8 cellular contexts compared by ENCODE assay signal in the genomic region with DNA sequence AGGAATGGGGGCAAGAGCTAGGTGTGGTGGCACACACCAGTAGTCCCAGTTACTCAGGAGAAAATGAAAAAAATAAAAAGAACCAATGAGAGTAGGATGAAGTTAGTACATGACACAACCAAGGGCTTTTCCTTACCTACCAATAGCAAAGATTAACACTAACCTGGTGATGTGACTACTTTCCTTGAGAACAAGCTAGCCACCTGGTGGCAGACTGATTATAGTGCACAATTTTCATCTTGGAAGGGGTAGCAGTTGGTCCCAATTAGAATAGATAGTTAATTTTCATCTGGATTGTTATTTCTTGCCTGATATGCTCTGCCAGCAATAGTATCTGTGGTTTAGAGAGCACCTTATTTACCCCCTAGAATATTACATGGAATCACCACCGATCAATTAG.
DNase-seq lines count a peak whose midpoint lies in the region; ATAC-seq, FAIRE-seq and TF ChIP-seq lines count a peak whose summit lies in the region.

No MANE protein-coding gene starts in this region.

- peak; percentile 61 for FAIRE-seq in GM12878 (lab: Jason Lieb, UNC)

- in situ Hi-C loops in GM12878 (cut with MboI) = no loop called here

- intact Hi-C loops in GM12878 (cut with micrococcal nuclease; ENCODE audit: unreplicated experiment) = loop anchor here (2.0 kb wide), 1 partner anchor 48 kb away; no protein-coding TSS in a partner anchor

- no peaks in the 10 kb centered on the region for H3K79me2 ChIP-seq in GM12878 (ENCODE audit: control insufficient read depth, insufficient read depth, low read length)
- H3K79me2 ChIP-seq in smooth muscle cell (ENCODE audit: low read depth) = no peaks in the 10 kb centered on the region

- no peak overlapping the region for H2AFZ ChIP-seq in GM12878 (ENCODE audit: control insufficient read depth, low read depth, low read length)
- no peak overlapping the region for H2AFZ ChIP-seq in smooth muscle cell (ENCODE audit: low read depth)

- no peak for TF ChIP-seq POLR2A in GM12878 (IDR thresholded peaks at IDR 0.05; ENCODE audit: low read depth, low read length)

- no TSS peak for BruUV-seq in GM12878 (replicated peaks; lab: Mats Ljungman, UMichigan)

- no peaks in the 10 kb centered on the region for H3K4me1 Mint-ChIP-seq in stimulated activated naive CD8-positive, alpha-beta T cell treated with anti-CD3 and anti-CD28 coated beads, Interleukin-15, amount 100 ng/mL, for 72 hours
- H3K4me1 Mint-ChIP-seq in natural killer cell treated with Interleukin-12 subunit alpha and Interleukin-12 subunit beta and Interleukin-15 and Interleukin-18, amount 100 ng/mL, for 72 hours (ENCODE audit: low read depth in 2 of 2) = no peaks in the 10 kb centered on the region

- H3K36me3 ChIP-seq in GM12878 (ENCODE audit: control insufficient read depth in 2 of 2, insufficient read depth in 2 of 2, low read length in 1 of 2) (no peaks in the 10 kb centered on the region), smooth muscle cell (ENCODE audit: low read depth) (no peaks in the 10 kb centered on the region)

- TF ChIP-seq EP300 in GM12878 (IDR thresholded peaks at IDR 0.05; ENCODE audit: borderline replicate concordance in 1 of 2, control insufficient read depth in 1 of 2, low read depth in 2 of 2, low read length in 2 of 2) = no peak

- WGBS in GM12878 (ENCODE audit: insufficient coverage, insufficient replicate concordance, low lambda C conversion rate, missing lambda C conversion rate) = 4% methylated on average over 1 of the region's 1 CpG
- 100% methylated on average over 1 of the region's 1 CpG for WGBS in smooth muscle cell (ENCODE audit: low lambda C conversion rate)

- POLR2A ChIA-PET in GM12878 (lab: Charles Lee) = no interaction called here

- DNase-seq in NOMO-1 treated with DMSO at 0.1 percent for 48 hours (lab: John Stamatoyannopoulos, UW; ENCODE audit: unreplicated experiment) = peak; percentile 0
- no peak for DNase-seq in NOMO-1 treated with dmso at 0.1 percent for 144 hours (lab: John Stamatoyannopoulos, UW; ENCODE audit: unreplicated experiment)
- peak; percentile 21 for DNase-seq in HT1080 (ENCODE audit: low read depth)
- no peak for DNase-seq in GM12878 (ENCODE audit: low read depth, low spot score)
- DNase-seq in smooth muscle cell (lab: John Stamatoyannopoulos, UW; ENCODE audit: unreplicated experiment) = no peak
- DNase-seq in stimulated activated naive CD8-positive, alpha-beta T cell treated with anti-CD3 and anti-CD28 coated beads, Interleukin-15, amount 100 ng/mL, for 72 hours = no peak
- DNase-seq in NCI-H524 treated with DMSO at 0.1 percent for 48 hours (lab: John Stamatoyannopoulos, UW) = no peak
- DNase-seq in natural killer cell treated with Interleukin-12 subunit alpha and Interleukin-12 subunit beta and Interleukin-15 and Interleukin-18, amount 100 ng/mL, for 72 hours (ENCODE audit: low spot score) = no peak

- RAD21 ChIA-PET in GM12878 (lab: Charles Lee; ENCODE audit: unreplicated experiment) = interaction anchor here (0.7 to 1.7 kb wide), 2 partner anchors 48 to 1447 kb away, joined by 3 to 4 read pairs; no protein-coding TSS in a partner anchor

- H3K4me2 ChIP-seq in GM12878 (ENCODE audit: control insufficient read depth, insufficient read depth) = no peak overlapping the region
- no peak overlapping the region for H3K4me2 ChIP-seq in smooth muscle cell

- SMC1A ChIA-PET in GM12878 (lab: Charles Lee; ENCODE audit: uncharacterized antibody, unreplicated experiment) = no interaction called here

- no peaks in the 10 kb centered on the region for H3K36me3 Mint-ChIP-seq in natural killer cell treated with Interleukin-12 subunit alpha and Interleukin-12 subunit beta and Interleukin-15 and Interleukin-18, amount 100 ng/mL, for 72 hours

- no peak overlapping the region for H3K27ac ChIP-seq in GM12878 (ENCODE audit: control insufficient read depth, insufficient read depth)
- H3K27ac ChIP-seq in smooth muscle cell (ENCODE audit: low read depth) = no peak overlapping the region

- H4K20me1 ChIP-seq in GM12878 (ENCODE audit: control insufficient read depth, insufficient read depth) (no peaks in the 10 kb centered on the region), smooth muscle cell (ENCODE audit: low read depth) (no peaks in the 10 kb centered on the region)

- no peaks in the 10 kb centered on the region for H3K4me1 ChIP-seq in GM12878 (ENCODE audit: control insufficient read depth, insufficient read depth, low read length)
- H3K4me1 ChIP-seq in smooth muscle cell (ENCODE audit: low read depth) = no peaks in the 10 kb centered on the region

- peak; percentile 86 for ATAC-seq in GM12878
- ATAC-seq in stimulated activated naive CD8-positive, alpha-beta T cell treated with anti-CD3 and anti-CD28 coated beads, Interleukin-15, amount 100 ng/mL, for 72 hours = no peak
- ATAC-seq in natural killer cell treated with Interleukin-12 subunit alpha and Interleukin-12 subunit beta and Interleukin-15 and Interleukin-18, amount 100 ng/mL, for 72 hours = no peak

- no peaks in the 10 kb centered on the region for H3F3A ChIP-seq in smooth muscle cell (ENCODE audit: low read depth)

- no peaks in the 10 kb centered on the region for H3K27me3 Mint-ChIP-seq in stimulated activated naive CD8-positive, alpha-beta T cell treated with anti-CD3 and anti-CD28 coated beads, Interleukin-15, amount 100 ng/mL, for 72 hours
- H3K27me3 Mint-ChIP-seq in natural killer cell treated with Interleukin-12 subunit alpha and Interleukin-12 subunit beta and Interleukin-15 and Interleukin-18, amount 100 ng/mL, for 72 hours = no peaks in the 10 kb centered on the region

- H3K9me3 ChIP-seq in GM12878 (replicated peaks; ENCODE audit: control insufficient read depth, insufficient read depth, low read length) (no peaks in the 10 kb centered on the region), smooth muscle cell (replicated peaks; ENCODE audit: low read depth) (no peaks in the 10 kb centered on the region)

- CTCF ChIA-PET in GM12878 (lab: Yijun Ruan, JAX) = interaction anchor here (0.8 to 1.4 kb wide), 2 partner anchors 47 to 129 kb away, joined by 4 to 7 read pairs; no protein-coding TSS in a partner anchor

- H3K27me3 ChIP-seq in GM12878 (replicated peaks in 1 of 2; ENCODE audit: control insufficient read depth in 2 of 2, insufficient read depth in 2 of 2, low read length in 1 of 2) = no peaks in the 10 kb centered on the region
- no peaks in the 10 kb centered on the region for H3K27me3 ChIP-seq in smooth muscle cell (ENCODE audit: low read depth)

- no peak overlapping the region for H3K27ac Mint-ChIP-seq in stimulated activated naive CD8-positive, alpha-beta T cell treated with anti-CD3 and anti-CD28 coated beads, Interleukin-15, amount 100 ng/mL, for 72 hours
- no peak overlapping the region for H3K27ac Mint-ChIP-seq in natural killer cell treated with Interleukin-12 subunit alpha and Interleukin-12 subunit beta and Interleukin-15 and Interleukin-18, amount 100 ng/mL, for 72 hours

- H3K4me3 ChIP-seq in GM12878 (no peak overlapping the region), smooth muscle cell (no peak overlapping the region)

- no peak overlapping the region for H3K4me3 Mint-ChIP-seq in stimulated activated naive CD8-positive, alpha-beta T cell treated with anti-CD3 and anti-CD28 coated beads, Interleukin-15, amount 100 ng/mL, for 72 hours
- H3K4me3 Mint-ChIP-seq in natural killer cell treated with Interleukin-12 subunit alpha and Interleukin-12 subunit beta and Interleukin-15 and Interleukin-18, amount 100 ng/mL, for 72 hours = no peak overlapping the region

- TF ChIP-seq RAD21 in GM12878 (IDR thresholded peaks at IDR 0.05; ENCODE audit: insufficient read depth, low read depth, low read length) = peak; percentile 27; the same call in 1 of the 2 replicates

- peaks cover 3 to 7% of the 10 kb centered on the region in 2 donors for H3K9me3 Mint-ChIP-seq in stimulated activated naive CD8-positive, alpha-beta T cell treated with anti-CD3 and anti-CD28 coated beads, Interleukin-15, amount 100 ng/mL, for 72 hours
- peaks cover 5% of the 10 kb centered on the region for H3K9me3 Mint-ChIP-seq in natural killer cell treated with Interleukin-12 subunit alpha and Interleukin-12 subunit beta and Interleukin-15 and Interleukin-18, amount 100 ng/mL, for 72 hours

- H3K9ac ChIP-seq in GM12878 (ENCODE audit: control insufficient read depth, insufficient read depth, low read length) (no peak overlapping the region), smooth muscle cell (ENCODE audit: low read depth) (no peak overlapping the region)

- TF ChIP-seq CTCF in GM12878 (IDR thresholded peaks at IDR 0.05 in 2 of 3, conservative IDR thresholded peaks at IDR 0.05 in 1 of 3; ENCODE audit: control insufficient read depth in 2 of 3, extremely low read depth in 1 of 3, insufficient read depth in 1 of 3, low read depth in 3 of 3, low read length in 3 of 3) = peak; percentile 27 to 49 (median 47); a peak in 4 of 6 replicates
- peak; percentile 26 for TF ChIP-seq CTCF in smooth muscle cell (IDR thresholded peaks at IDR 0.05; ENCODE audit: borderline replicate concordance, insufficient read depth, poor library complexity, severe bottlenecking)

TF ChIP-seq in GM12878, 131 proteins besides CTCF, POLR2A, EP300 and RAD21 (continues in another document):
- TF ChIP-seq BRCA1 (IDR thresholded peaks at IDR 0.05; ENCODE audit: low read depth, low read length) = no peak
- TF ChIP-seq, protein P1, sequence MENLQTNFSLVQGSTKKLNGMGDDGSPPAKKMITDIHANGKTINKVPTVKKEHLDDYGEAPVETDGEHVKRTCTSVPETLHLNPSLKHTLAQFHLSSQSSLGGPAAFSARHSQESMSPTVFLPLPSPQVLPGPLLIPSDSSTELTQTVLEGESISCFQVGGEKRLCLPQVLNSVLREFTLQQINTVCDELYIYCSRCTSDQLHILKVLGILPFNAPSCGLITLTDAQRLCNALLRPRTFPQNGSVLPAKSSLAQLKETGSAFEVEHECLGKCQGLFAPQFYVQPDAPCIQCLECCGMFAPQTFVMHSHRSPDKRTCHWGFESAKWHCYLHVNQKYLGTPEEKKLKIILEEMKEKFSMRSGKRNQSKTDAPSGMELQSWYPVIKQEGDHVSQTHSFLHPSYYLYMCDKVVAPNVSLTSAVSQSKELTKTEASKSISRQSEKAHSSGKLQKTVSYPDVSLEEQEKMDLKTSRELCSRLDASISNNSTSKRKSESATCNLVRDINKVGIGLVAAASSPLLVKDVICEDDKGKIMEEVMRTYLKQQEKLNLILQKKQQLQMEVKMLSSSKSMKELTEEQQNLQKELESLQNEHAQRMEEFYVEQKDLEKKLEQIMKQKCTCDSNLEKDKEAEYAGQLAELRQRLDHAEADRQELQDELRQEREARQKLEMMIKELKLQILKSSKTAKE (IDR thresholded peaks at IDR 0.05; ENCODE audit: low read depth, poor library complexity, severe bottlenecking) = no peak

Comparison
In these comparisons a context has a peak if more than half of its experiments do, and no peak if none do; other contexts are left out.
1. DNase-seq: peak in NOMO-1 treated with DMSO at 0.1 percent for 48 hours (single experiment) and HT1080 (single experiment); none in NOMO-1 treated with dmso at 0.1 percent for 144 hours (single experiment), GM12878 (single experiment), smooth muscle cell (single experiment), stimulated activated naive CD8-positive, alpha-beta T cell treated with anti-CD3 and anti-CD28 coated beads, Interleukin-15, amount 100 ng/mL, for 72 hours (0 of 2), NCI-H524 treated with DMSO at 0.1 percent for 48 hours (single experiment) and natural killer cell treated with Interleukin-12 subunit alpha and Interleukin-12 subunit beta and Interleukin-15 and Interleukin-18, amount 100 ng/mL, for 72 hours (single experiment).